13 cellular contexts compared by ENCODE assay signal in genomic region chr2:20626698-20627471, GRCh38. TPM values are rescaled to one million over a fixed set of nuclear protein-coding genes. Genes with fewer than 3 reads are reported as not detected.
DNase-seq lines count a peak whose midpoint lies in the region; ATAC-seq and TF ChIP-seq lines count a peak whose summit lies in the region.
"Had no signal": no experiment of that assay in that cellular context is flagged by ENCODE, and none has a peak within 500 bp of the region (broad histone marks: within the 10 kb centered on the region; RNA-seq: fewer than 3 reads in every experiment).

No MANE protein-coding gene starts in this region.

- TF ChIP-seq EP300 in stomach (IDR thresholded peaks at IDR 0.05): no peak

- H3K4me2 ChIP-seq in mesenchymal stem cell (ENCODE audit: low read length, poor library complexity, severe bottlenecking): no peak overlapping the region

- H3K9me3 ChIP-seq in RWPE2 (ENCODE audit: severe bottlenecking): no peaks in the 10 kb centered on the region
- no peaks in the 10 kb centered on the region for H3K9me3 ChIP-seq in mesenchymal stem cell (ENCODE audit: control insufficient read depth, low read length)
- no peaks in the 10 kb centered on the region for H3K9me3 ChIP-seq in stomach

- no peak overlapping the region for H3K9ac ChIP-seq in mesenchymal stem cell (ENCODE audit: low read length)

- H4K8ac ChIP-seq in mesenchymal stem cell (ENCODE audit: low read length): no peak overlapping the region

- no peaks in the 10 kb centered on the region for H3K36me3 ChIP-seq in RWPE2 (ENCODE audit: low read depth)
- H3K36me3 ChIP-seq in mesenchymal stem cell (ENCODE audit: control insufficient read depth in 1 of 2, insufficient read depth in 2 of 2, low read depth in 1 of 2, low read length in 2 of 2): peaks cover 29 to 53% of the 10 kb centered on the region in 2 experiments
- peaks cover 28 to 55% (median 45%) of the 10 kb centered on the region in 4 donors for H3K36me3 ChIP-seq in stomach

- WGBS in mesenchymal stem cell: 93% methylated on average over 18 of the region's 18 CpGs
- WGBS in stomach, 5 donors: 72 to 86% (median 78%) methylated on average over 18 of the region's 18 CpGs

- no peak overlapping the region for H4K91ac ChIP-seq in mesenchymal stem cell (ENCODE audit: low read length)

- H3K27me3 ChIP-seq in RWPE2 (ENCODE audit: insufficient read depth, poor library complexity, severe bottlenecking): no peaks in the 10 kb centered on the region
- H3K27me3 ChIP-seq in foreskin keratinocyte: no peaks in the 10 kb centered on the region
- H3K27me3 ChIP-seq in mesenchymal stem cell (ENCODE audit: control insufficient read depth in 1 of 2, insufficient read depth in 1 of 2, low read length in 2 of 2): no peaks in the 10 kb centered on the region
- no peaks in the 10 kb centered on the region for H3K27me3 ChIP-seq in stomach

- intact Hi-C loops in stomach (cut with DNase I; ENCODE audit: low total_unique reads): no loop called here

- H2AK5ac ChIP-seq in mesenchymal stem cell (ENCODE audit: low read length, severe bottlenecking): peak overlapping the region; percentile 98

- no peak for ATAC-seq in RWPE2 (ENCODE audit: low read depth)
- peak; percentile 14 for ATAC-seq in foreskin keratinocyte
- ATAC-seq in GM21737 (IDR thresholded peaks at IDR 0.05; ENCODE audit: unreplicated experiment): no peak
- no peak for ATAC-seq in GM21825 (IDR thresholded peaks at IDR 0.05; ENCODE audit: unreplicated experiment)

- no peak overlapping the region for H3K23ac ChIP-seq in mesenchymal stem cell (ENCODE audit: low read length in 2 of 2)

- no peak overlapping the region for H2BK12ac ChIP-seq in mesenchymal stem cell (ENCODE audit: low read length in 2 of 2)

- H2BK5ac ChIP-seq in mesenchymal stem cell (ENCODE audit: low read depth, low read length, poor library complexity, severe bottlenecking): peak overlapping the region; percentile 67

- no peak overlapping the region for H3K14ac ChIP-seq in mesenchymal stem cell (ENCODE audit: low read length in 2 of 2)

- H3K79me1 ChIP-seq in mesenchymal stem cell (replicated peaks; ENCODE audit: low read length, poor library complexity, severe bottlenecking): peaks cover 10% of the 10 kb centered on the region

- no peak overlapping the region for H3K27ac ChIP-seq in RWPE2 (ENCODE audit: poor library complexity, severe bottlenecking)
- no peak overlapping the region for H3K27ac ChIP-seq in foreskin keratinocyte
- H3K27ac ChIP-seq in mesenchymal stem cell (ENCODE audit: low read length, poor library complexity, severe bottlenecking): peak overlapping the region; percentile 90
- H3K27ac ChIP-seq in stomach: peak overlapping the region; percentile 73 to 97 (median 75)

- no peak overlapping the region for H3K4me3 ChIP-seq in RWPE2 (ENCODE audit: severe bottlenecking)
- H3K4me3 ChIP-seq in mesenchymal stem cell (ENCODE audit: insufficient read depth in 1 of 2, low read depth in 1 of 2, low read length in 2 of 2): no peak overlapping the region
- H3K4me3 ChIP-seq in stomach: no peak overlapping the region

- no peak overlapping the region for H3K18ac ChIP-seq in mesenchymal stem cell (ENCODE audit: low read depth in 1 of 2, low read length in 2 of 2)

- H2BK15ac ChIP-seq in mesenchymal stem cell (ENCODE audit: low read depth, poor library complexity, severe bottlenecking): no peak overlapping the region

- H3K4ac ChIP-seq in mesenchymal stem cell (ENCODE audit: low read depth in 1 of 2, low read length in 2 of 2): no peak overlapping the region

- no peak overlapping the region for H2AFZ ChIP-seq in mesenchymal stem cell (ENCODE audit: low read depth, low read length)

- H2BK120ac ChIP-seq in mesenchymal stem cell (ENCODE audit: low read depth, low read length): no peak overlapping the region

- DNase-seq in RWPE2 (ENCODE audit: low spot score) (peak; percentile 47), foreskin keratinocyte (no peak), mesenchymal stem cell (no peak), stomach (no peak), NCI-H345 treated with DMSO at 0.1 percent for 48 hours (lab: John Stamatoyannopoulos, UW; ENCODE audit: unreplicated experiment) (no peak)
- no peak for DNase-seq in effector CD8-positive, alpha-beta T cell (lab: John Stamatoyannopoulos, UW)
- DNase-seq: activated CD4-positive, alpha-beta T cell treated with anti-CD3 and anti-CD28 coated beads, Interleukin-2, amount 10 ng/mL, durations not matched to agents 24 days and 14 days; amniotic stem cell; effector CD4-positive, alpha-beta T cell; NCI-H524 treated with DMSO at 0.1 percent for 48 hours; T-helper 2 cell had no signal

- TF ChIP-seq POLR2A in stomach (IDR thresholded peaks at IDR 0.05): no peak

- no peaks in the 10 kb centered on the region for H3K4me1 ChIP-seq in RWPE2 (ENCODE audit: insufficient read depth, poor library complexity, severe bottlenecking)
- no peaks in the 10 kb centered on the region for H3K4me1 ChIP-seq in foreskin keratinocyte
- peaks cover 61% of the 10 kb centered on the region for H3K4me1 ChIP-seq in mesenchymal stem cell (ENCODE audit: control insufficient read depth, insufficient read depth, low read depth, low read length)
- peaks cover 19 to 46% (median 37%) of the 10 kb centered on the region in 4 donors for H3K4me1 ChIP-seq in stomach

- no peak for TF ChIP-seq CTCF in RWPE2 (IDR thresholded peaks at IDR 0.05; ENCODE audit: poor library complexity, severe bottlenecking)
- no peak for TF ChIP-seq CTCF in foreskin keratinocyte (conservative IDR thresholded peaks at IDR 0.05)
- no peak for TF ChIP-seq CTCF in stomach (IDR thresholded peaks at IDR 0.05)

RNA-seq across cellular contexts. Expression of gene HS1BP3, which starts 24.0 kb away (rescaled TPM):
- total RNA-seq in foreskin keratinocyte (21.0 and 23.8 TPM in 2 replicates), stomach (100 to 1,000 TPM in 1 of 5 donors, 10 to 100 TPM in 4; 13.8 to 105 (median 22.5) TPM)
- polyA plus RNA-seq in foreskin keratinocyte (21.8 and 23.1 TPM in 2 replicates), stomach (10 to 100 TPM; 20.6 to 25.2 (median 24.1) TPM)
- 42.4 TPM for polyA plus RNA-seq in mesenchymal stem cell (2013, experiment 1 of 2)
- polyA plus RNA-seq in mesenchymal stem cell (2013, experiment 2 of 2): 39.8 TPM

RNA-seq across cellular contexts. Expression of gene GDF7, which starts 40.1 kb away (rescaled TPM):
- total RNA-seq in foreskin keratinocyte (not detected in 2 replicates), stomach (1 to 10 TPM in 1 of 5 donors, under 1 TPM in 2, not detected in 2; 0.37 to 1.3 (median 0.45) TPM)
- polyA plus RNA-seq in foreskin keratinocyte (not detected in 2 replicates), stomach (under 1 TPM in 2 of 3 donors, not detected in 1; 0.10 to 0.12 TPM)
- polyA plus RNA-seq in mesenchymal stem cell (2013, experiment 1 of 2): 0.23 TPM
- polyA plus RNA-seq in mesenchymal stem cell (2013, experiment 2 of 2): 0.25 TPM

Comparison
In these comparisons a context has a peak if more than half of its experiments do, and no peak if none do; other contexts are left out.
1. H3K27ac ChIP-seq: peak in mesenchymal stem cell (single experiment) and stomach (5 of 5); none in RWPE2 (single experiment) and foreskin keratinocyte (single experiment).